Comparison of ENCODE assay signal across 21 cellular contexts in genomic region chr10:131573256-131574215, GRCh38.
DNase-seq lines count a peak whose midpoint lies in the region; TF ChIP-seq lines count a peak whose summit lies in the region.
"Had no signal": no experiment of that assay in that cellular context is flagged by ENCODE, and none has a peak within 500 bp of the region (broad histone marks: within the 10 kb centered on the region; RNA-seq: fewer than 3 reads in every experiment).

No MANE protein-coding gene starts in this region.

- H3K4me3 Mint-ChIP-seq in osteocyte (ENCODE audit: unreplicated experiment) = no peak overlapping the region
- H3K4me3 Mint-ChIP-seq: CD4-positive, CD25-positive, alpha-beta regulatory T cell; H9; IgD-negative memory B cell had no signal

- DNase-seq in Peyer's patch (peak in 2 of 3 donors; percentile 6 to 21), ecto neural progenitor cell (ENCODE audit: low spot score) (peak; percentile 43), osteocyte (ENCODE audit: extremely low spot score, unreplicated experiment) (peak; percentile 68), stomach (peak; percentile 15), DMS53 (lab: John Stamatoyannopoulos, UW) (no peak), medulla oblongata (ENCODE audit: extremely low spot score) (no peak), HCEC 1CT (no peak)
- DNase-seq: CD4-positive, CD25-positive, alpha-beta regulatory T cell; COR-L47; DMS 273 treated with DMSO at 0.1 percent for 48 hours; GDM1; H9; Karpas-422; NCI-H1417 treated with DMSO at 0.1 percent for 48 hours; NCI-H1930; NCI-H226; NCI-H524; NCI-H82; RPMI8226; SJCRH30 had no signal

- no peaks in the 10 kb centered on the region for H3K27me3 Mint-ChIP-seq in osteocyte (ENCODE audit: unreplicated experiment)
- H3K27me3 Mint-ChIP-seq: IgD-negative memory B cell had no signal

- H3K4me1 Mint-ChIP-seq in osteocyte (ENCODE audit: unreplicated experiment) = no peaks in the 10 kb centered on the region
- H3K4me1 Mint-ChIP-seq: CD4-positive, CD25-positive, alpha-beta regulatory T cell; IgD-negative memory B cell had no signal

- H3K27ac ChIP-seq in Peyer's patch (no peak overlapping the region), stomach (no peak overlapping the region)
- H3K27ac ChIP-seq: SJCRH30 had no signal

- TF ChIP-seq POLR2A in Peyer's patch (IDR thresholded peaks at IDR 0.05) (no peak), stomach (IDR thresholded peaks at IDR 0.05) (no peak)

- TF ChIP-seq CTCF in Peyer's patch (IDR thresholded peaks at IDR 0.05) (no peak), osteocyte (IDR thresholded peaks at IDR 0.05) (no peak), stomach (IDR thresholded peaks at IDR 0.05) (no peak)

- H3K36me3 Mint-ChIP-seq in osteocyte (ENCODE audit: unreplicated experiment) = no peaks in the 10 kb centered on the region
- H3K36me3 Mint-ChIP-seq: CD4-positive, CD25-positive, alpha-beta regulatory T cell; IgD-negative memory B cell had no signal

- 80 to 87% (median 83%) methylated on average over 13 of the region's 13 CpGs for WGBS in stomach, 5 donors

- H3K4me3 ChIP-seq in Peyer's patch (no peak overlapping the region), stomach (no peak overlapping the region)
- H3K4me3 ChIP-seq: SJCRH30 had no signal

- H3K9me3 Mint-ChIP-seq in osteocyte (ENCODE audit: unreplicated experiment) = peaks cover 24% of the 10 kb centered on the region
- H3K9me3 Mint-ChIP-seq: H9, IgD-negative memory B cell had no signal

- H3K9me3 ChIP-seq in Peyer's patch = peaks cover 0 to 2% (median 0%) of the 10 kb centered on the region in 4 donors
- no peaks in the 10 kb centered on the region for H3K9me3 ChIP-seq in stomach
- H3K9me3 ChIP-seq: SJCRH30 had no signal

- TF ChIP-seq EP300 in stomach (IDR thresholded peaks at IDR 0.05) = no peak

- H3K36me3 ChIP-seq in Peyer's patch = no peaks in the 10 kb centered on the region
- H3K36me3 ChIP-seq in stomach = no peaks in the 10 kb centered on the region
- H3K36me3 ChIP-seq: SJCRH30 had no signal

- intact Hi-C loops in stomach (cut with DNase I; ENCODE audit: low total_unique reads) = loop anchor here (10.0 kb wide), 1 partner anchor 211 kb away; no protein-coding TSS in a partner anchor

- H3K27me3 ChIP-seq in Peyer's patch (no peaks in the 10 kb centered on the region), stomach (peaks cover 0 to 23% (median 0%) of the 10 kb centered on the region in 3 donors)
- H3K27me3 ChIP-seq: SJCRH30 had no signal

- H3K27ac Mint-ChIP-seq in osteocyte (ENCODE audit: unreplicated experiment) = no peak overlapping the region
- H3K27ac Mint-ChIP-seq: CD4-positive, CD25-positive, alpha-beta regulatory T cell; H9; IgD-negative memory B cell had no signal

- H3K4me1 ChIP-seq in Peyer's patch (no peaks in the 10 kb centered on the region), stomach (no peaks in the 10 kb centered on the region)
- H3K4me1 ChIP-seq: SJCRH30 had no signal

Comparison
In these comparisons a context has a peak if more than half of its experiments do, and no peak if none do; other contexts are left out.
1. DNase-seq: peak in Peyer's patch (2 of 3), ecto neural progenitor cell (single experiment), osteocyte (single experiment) and stomach (single experiment); none in DMS53 (single experiment), medulla oblongata (single experiment) and HCEC 1CT (single experiment).